1 cellular context compared by ENCODE assay signal in genomic region chrX:113400193-113400704, GRCh38.
TF ChIP-seq lines count a peak whose summit lies in the region.

No MANE protein-coding gene starts in this region.

TF ChIP-seq in endothelial cell of umbilical vein, 7 proteins besides CTCF, POLR2A, EP300 and RAD21:
- TF ChIP-seq POLR2AphosphoS5 (IDR thresholded peaks at IDR 0.05; ENCODE audit: insufficient read depth, low read depth, low read length) (no peak), FOS (IDR thresholded peaks at IDR 0.05; ENCODE audit: borderline replicate concordance, insufficient read depth, low read length) (peak; percentile 46), GATA2 (IDR thresholded peaks at IDR 0.05; ENCODE audit: insufficient read depth, insufficient read length, low read depth, low read length) (peak; percentile 87), MYC (IDR thresholded peaks at IDR 0.05; ENCODE audit: low read depth, low read length) (no peak), MAX (IDR thresholded peaks at IDR 0.05; ENCODE audit: insufficient read depth, insufficient read length) (no peak), JUN (IDR thresholded peaks at IDR 0.05; ENCODE audit: borderline replicate concordance, insufficient read depth, insufficient read length, low read depth) (peak; percentile 57)
